In the genomic region with DNA sequence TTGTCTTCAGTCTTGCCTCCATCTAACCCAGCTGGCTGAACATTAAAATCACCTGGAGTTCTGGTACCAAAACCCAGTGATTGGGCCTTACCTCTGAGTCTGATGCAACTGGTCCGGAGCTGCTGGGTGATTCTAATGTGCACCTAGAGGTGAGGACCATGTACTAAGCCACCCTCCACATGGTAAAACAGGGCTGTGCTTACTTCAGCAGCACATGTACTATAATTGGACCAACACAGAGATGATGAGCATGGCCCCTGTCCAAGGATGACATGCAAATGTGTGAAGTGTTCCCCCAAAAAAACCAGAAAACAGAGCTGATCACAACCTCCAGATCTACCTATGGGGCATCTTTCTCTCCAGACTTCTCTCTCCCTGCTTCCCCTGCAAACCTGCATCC, we compare ENCODE assay signal across 18 cellular contexts. TPM values are rescaled to one million over a fixed set of nuclear protein-coding genes. Genes with fewer than 3 reads are reported as not detected.
DNase-seq lines count a peak whose midpoint lies in the region; ATAC-seq and TF ChIP-seq lines count a peak whose summit lies in the region.
"Had no signal": no experiment of that assay in that cellular context is flagged by ENCODE, and none has a peak within 500 bp of the region (broad histone marks: within the 10 kb centered on the region; RNA-seq: fewer than 3 reads in every experiment).

No MANE protein-coding gene starts in this region.

- H3K27ac Mint-ChIP-seq in activated naive CD8-positive, alpha-beta T cell, result peak overlapping the region; percentile 74
- H3K27ac Mint-ChIP-seq in activated naive CD8-positive, alpha-beta T cell treated with anti-CD3 and anti-CD28 coated beads, Interleukin-2, amount 50 U/mL, for 24 hours, result no peak overlapping the region
- peak overlapping the region; percentile 31 for H3K27ac Mint-ChIP-seq in activated naive CD8-positive, alpha-beta T cell treated with anti-CD3 and anti-CD28 coated beads for 36 hours
- H3K27ac Mint-ChIP-seq in stimulated activated memory B cell treated with anti-CD40 and anti-IgM and Interleukin-4, amounts not matched to agents 10 μg/mL and 1 μg/mL and 100 μg/mL, for 72 hours, result peak overlapping the region; percentile 69
- H3K27ac Mint-ChIP-seq: activated T-helper 1 cell treated with anti-CD3 and anti-CD28 coated beads, Interleukin-12 subunit alpha, Interleukin-12 subunit beta, Interleukin-2, Interleukin-4 antibody, amounts not matched to agents 30 ng/mL and 10 ng/mL and 1 ng/mL, durations not matched to agents 14 hours and 24 hours and 36 hours had no signal

- H3K9me2 ChIP-seq in Karpas-422 (replicated peaks; ENCODE audit: insufficient read depth, low read length), result no peaks in the 10 kb centered on the region
- H3K9me2 ChIP-seq: SK-N-SH had no signal

- peak overlapping the region; percentile 91 for H3K27ac ChIP-seq in Karpas-422 (ENCODE audit: low read length)
- no peak overlapping the region for H3K27ac ChIP-seq in transverse colon
- H3K27ac ChIP-seq: ascending aorta, pancreas had no signal

- peaks cover 8% of the 10 kb centered on the region for H3K36me3 Mint-ChIP-seq in activated naive CD8-positive, alpha-beta T cell
- peaks cover 13% of the 10 kb centered on the region for H3K36me3 Mint-ChIP-seq in activated naive CD8-positive, alpha-beta T cell treated with anti-CD3 and anti-CD28 coated beads, Interleukin-2, amount 50 U/mL, for 24 hours (ENCODE audit: low read depth)
- peaks cover 28% of the 10 kb centered on the region for H3K36me3 Mint-ChIP-seq in activated naive CD8-positive, alpha-beta T cell treated with anti-CD3 and anti-CD28 coated beads for 36 hours
- peaks cover 39% of the 10 kb centered on the region for H3K36me3 Mint-ChIP-seq in stimulated activated memory B cell treated with anti-CD40 and anti-IgM and Interleukin-4, amounts not matched to agents 10 μg/mL and 1 μg/mL and 100 μg/mL, for 72 hours

- TF ChIP-seq EP300 in transverse colon (IDR thresholded peaks at IDR 0.05; ENCODE audit: low read depth), result no peak

- no peak for TF ChIP-seq POLR2A in transverse colon (IDR thresholded peaks at IDR 0.05)

- TF ChIP-seq CTCF in transverse colon (IDR thresholded peaks at IDR 0.05), result no peak

- no peaks in the 10 kb centered on the region for H4K20me1 ChIP-seq in Karpas-422 (ENCODE audit: insufficient read depth, low read depth, low read length)

- in situ Hi-C loops in transverse colon (cut with MboI; ENCODE audit: low pct_ligation_motif_present in 1 of 4, low pct_unique_long_range_greater_than_20kb in 1 of 4, low sequenced_read_pairs in 3 of 4), result loop anchor here in 2 of 4 donors (5.0 to 10.0 kb wide), 2 partner anchors 42 to 60 kb away; no protein-coding TSS in a partner anchor

- peak overlapping the region; percentile 88 for H3K4me2 ChIP-seq in Karpas-422 (ENCODE audit: low read depth, low read length, poor library complexity, severe bottlenecking)
- H3K4me2 ChIP-seq: SK-N-SH had no signal

- H3K9me3 ChIP-seq in Karpas-422 (ENCODE audit: low read length) (no peaks in the 10 kb centered on the region), transverse colon (no peaks in the 10 kb centered on the region)
- H3K9me3 ChIP-seq: ascending aorta, heart right ventricle, pancreas, Peyer's patch, SK-N-SH had no signal

- peaks cover 59% of the 10 kb centered on the region for H3K4me1 Mint-ChIP-seq in activated naive CD8-positive, alpha-beta T cell (ENCODE audit: low read depth)
- peaks cover 54% of the 10 kb centered on the region for H3K4me1 Mint-ChIP-seq in activated naive CD8-positive, alpha-beta T cell treated with anti-CD3 and anti-CD28 coated beads, Interleukin-2, amount 50 U/mL, for 24 hours
- peaks cover 36% of the 10 kb centered on the region for H3K4me1 Mint-ChIP-seq in activated naive CD8-positive, alpha-beta T cell treated with anti-CD3 and anti-CD28 coated beads for 36 hours
- peaks cover 46% of the 10 kb centered on the region for H3K4me1 Mint-ChIP-seq in stimulated activated memory B cell treated with anti-CD40 and anti-IgM and Interleukin-4, amounts not matched to agents 10 μg/mL and 1 μg/mL and 100 μg/mL, for 72 hours

- peak overlapping the region; percentile 25 for H3K4me3 Mint-ChIP-seq in activated naive CD8-positive, alpha-beta T cell
- no peak overlapping the region for H3K4me3 Mint-ChIP-seq in activated naive CD8-positive, alpha-beta T cell treated with anti-CD3 and anti-CD28 coated beads, Interleukin-2, amount 50 U/mL, for 24 hours
- H3K4me3 Mint-ChIP-seq in activated naive CD8-positive, alpha-beta T cell treated with anti-CD3 and anti-CD28 coated beads for 36 hours, result no peak overlapping the region
- no peak overlapping the region for H3K4me3 Mint-ChIP-seq in stimulated activated memory B cell treated with anti-CD40 and anti-IgM and Interleukin-4, amounts not matched to agents 10 μg/mL and 1 μg/mL and 100 μg/mL, for 72 hours
- H3K4me3 Mint-ChIP-seq: activated T-helper 1 cell treated with anti-CD3 and anti-CD28 coated beads, Interleukin-12 subunit alpha, Interleukin-12 subunit beta, Interleukin-2, Interleukin-4 antibody, amounts not matched to agents 30 ng/mL and 10 ng/mL and 1 ng/mL, durations not matched to agents 14 hours and 24 hours and 36 hours; immature natural killer cell had no signal

- no peak for DNase-seq in activated naive CD8-positive, alpha-beta T cell treated with anti-CD3 and anti-CD28 coated beads, Interleukin-2, amount 50 U/mL, for 24 hours
- DNase-seq in Karpas-422, result peak; percentile 85
- no peak for DNase-seq in activated naive CD8-positive, alpha-beta T cell treated with anti-CD3 and anti-CD28 coated beads for 36 hours
- no peak for DNase-seq in transverse colon
- DNase-seq in mucosa of gallbladder (ENCODE audit: low spot score), result no peak
- DNase-seq: activated CD4-positive, alpha-beta T cell treated with anti-CD3 and anti-CD28 coated beads for 4 hours; heart right ventricle; immature natural killer cell; NCI-H774; SK-N-SH; substantia nigra had no signal

- H3K4me3 ChIP-seq in Karpas-422 (ENCODE audit: low read length), result peak overlapping the region; percentile 21; the same call in 1 of the 2 replicates
- no peak overlapping the region for H3K4me3 ChIP-seq in transverse colon
- H3K4me3 ChIP-seq: ascending aorta, heart right ventricle, pancreas, Peyer's patch had no signal

- WGBS in transverse colon (ENCODE audit: low coverage in 1 of 2), 2 donors, result 82% methylated on average over 1 of the region's 1 CpG; no CpG with 5 or more reads in 1 of the 2 donors

- no peaks in the 10 kb centered on the region for H3K27me3 Mint-ChIP-seq in activated naive CD8-positive, alpha-beta T cell
- no peaks in the 10 kb centered on the region for H3K27me3 Mint-ChIP-seq in activated naive CD8-positive, alpha-beta T cell treated with anti-CD3 and anti-CD28 coated beads, Interleukin-2, amount 50 U/mL, for 24 hours
- H3K27me3 Mint-ChIP-seq in activated naive CD8-positive, alpha-beta T cell treated with anti-CD3 and anti-CD28 coated beads for 36 hours, result no peaks in the 10 kb centered on the region
- H3K27me3 Mint-ChIP-seq in stimulated activated memory B cell treated with anti-CD40 and anti-IgM and Interleukin-4, amounts not matched to agents 10 μg/mL and 1 μg/mL and 100 μg/mL, for 72 hours, result no peaks in the 10 kb centered on the region

- no peak overlapping the region for H2AFZ ChIP-seq in Karpas-422 (ENCODE audit: low read length)

- no peaks in the 10 kb centered on the region for H3K79me2 ChIP-seq in Karpas-422 (ENCODE audit: low read length)

- H3K4me1 ChIP-seq in Karpas-422 (ENCODE audit: low read length), result peaks cover 53% of the 10 kb centered on the region
- H3K4me1 ChIP-seq in transverse colon, result peaks cover 15 to 38% (median 26%) of the 10 kb centered on the region in 4 donors

- no peaks in the 10 kb centered on the region for H3K36me3 ChIP-seq in Karpas-422 (ENCODE audit: insufficient read depth, low read length)
- no peaks in the 10 kb centered on the region for H3K36me3 ChIP-seq in transverse colon
- H3K36me3 ChIP-seq: ascending aorta, pancreas, Peyer's patch had no signal

- H3K9ac ChIP-seq in Karpas-422 (ENCODE audit: low read length), result peak overlapping the region; percentile 59
- H3K9ac ChIP-seq: SK-N-SH had no signal

- H3K9me3 Mint-ChIP-seq in activated naive CD8-positive, alpha-beta T cell (ENCODE audit: low read depth), result no peaks in the 10 kb centered on the region
- no peaks in the 10 kb centered on the region for H3K9me3 Mint-ChIP-seq in activated naive CD8-positive, alpha-beta T cell treated with anti-CD3 and anti-CD28 coated beads, Interleukin-2, amount 50 U/mL, for 24 hours
- H3K9me3 Mint-ChIP-seq in activated naive CD8-positive, alpha-beta T cell treated with anti-CD3 and anti-CD28 coated beads for 36 hours, result no peaks in the 10 kb centered on the region
- H3K9me3 Mint-ChIP-seq in stimulated activated memory B cell treated with anti-CD40 and anti-IgM and Interleukin-4, amounts not matched to agents 10 μg/mL and 1 μg/mL and 100 μg/mL, for 72 hours, result no peaks in the 10 kb centered on the region
- H3K9me3 Mint-ChIP-seq: activated T-helper 1 cell treated with anti-CD3 and anti-CD28 coated beads, Interleukin-12 subunit alpha, Interleukin-12 subunit beta, Interleukin-2, Interleukin-4 antibody, amounts not matched to agents 30 ng/mL and 10 ng/mL and 1 ng/mL, durations not matched to agents 14 hours and 24 hours and 36 hours; immature natural killer cell had no signal

- ATAC-seq in activated naive CD8-positive, alpha-beta T cell treated with anti-CD3 and anti-CD28 coated beads, Interleukin-2, amount 50 U/mL, for 24 hours, result no peak
- no peak for ATAC-seq in stimulated activated memory B cell treated with anti-CD40 and anti-IgM and Interleukin-4, amounts not matched to agents 10 μg/mL and 1 μg/mL and 100 μg/mL, for 72 hours
- no peak for ATAC-seq in GM21515 (IDR thresholded peaks at IDR 0.05; ENCODE audit: unreplicated experiment)
- ATAC-seq: heart right ventricle, pancreas had no signal

- no peaks in the 10 kb centered on the region for H3K27me3 ChIP-seq in Karpas-422 (ENCODE audit: low read length)
- no peaks in the 10 kb centered on the region for H3K27me3 ChIP-seq in transverse colon
- H3K27me3 ChIP-seq: ascending aorta, heart right ventricle, pancreas, Peyer's patch had no signal

- intact Hi-C loops in transverse colon (cut with DNase I; ENCODE audit: low total_unique reads), result no loop called here

RNA-seq across cellular contexts. Expression of a gene that starts 37.0 kb away (rescaled TPM):
- total RNA-seq in Karpas-422 (2014; rRNA removed; shearing (Covaris generic); ENCODE audit: low replicate concordance), result 24.4 and 57.3 TPM in 2 replicates
- total RNA-seq in activated naive CD8-positive, alpha-beta T cell treated with anti-CD3 and anti-CD28 coated beads for 36 hours, result 10 to 100 TPM; 71.0 to 76.9 TPM
- total RNA-seq in transverse colon, result 10 to 100 TPM; 16.0 to 24.1 (median 19.7) TPM
- total RNA-seq in mucosa of gallbladder, result 74.8 TPM
